In genomic region chr5:140648132-140648432, GRCh38 we compare ENCODE assay signal across 1 cellular context.
TF ChIP-seq lines count a peak whose summit lies in the region.

No MANE protein-coding gene starts in this region.

TF ChIP-seq in GM23338, 12 proteins besides CTCF, POLR2A, EP300 and RAD21 (continued from another document):
- TF ChIP-seq ETS1 (IDR thresholded peaks at IDR 0.05) (no peak), NANOG (IDR thresholded peaks at IDR 0.05; ENCODE audit: borderline replicate concordance) (no peak)
